In the genomic region with DNA sequence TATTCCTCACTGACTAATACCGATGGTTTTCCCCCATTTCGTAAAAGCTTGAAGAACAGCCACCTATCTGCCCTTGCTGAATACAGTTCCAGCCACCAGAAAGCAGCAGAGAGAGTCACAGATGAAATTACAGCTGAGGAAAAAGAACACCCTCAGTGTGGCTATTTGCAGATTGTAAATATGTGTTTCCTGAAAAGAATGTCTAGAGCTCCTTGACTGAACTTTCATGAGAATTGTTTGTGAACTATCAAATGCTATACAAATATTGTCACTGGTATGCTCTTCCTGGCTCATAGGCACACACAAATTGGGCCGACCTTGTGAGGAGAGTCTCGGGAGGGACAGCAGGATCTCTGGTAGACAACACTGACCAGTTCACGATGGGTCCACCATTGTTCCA, we compare ENCODE assay signal across 1 cellular context.
TF ChIP-seq lines count a peak whose summit lies in the region.

No MANE protein-coding gene starts in this region.

TF ChIP-seq in GM23338, 12 proteins besides CTCF, POLR2A, EP300 and RAD21 (continued from another document):
- TF ChIP-seq NANOG (IDR thresholded peaks at IDR 0.05; ENCODE audit: borderline replicate concordance) (no peak), JUNB (IDR thresholded peaks at IDR 0.05; ENCODE audit: unreplicated experiment) (no peak), STAT1 (IDR thresholded peaks at IDR 0.05; ENCODE audit: unreplicated experiment) (no peak)
- TF ChIP-seq, protein P1, sequence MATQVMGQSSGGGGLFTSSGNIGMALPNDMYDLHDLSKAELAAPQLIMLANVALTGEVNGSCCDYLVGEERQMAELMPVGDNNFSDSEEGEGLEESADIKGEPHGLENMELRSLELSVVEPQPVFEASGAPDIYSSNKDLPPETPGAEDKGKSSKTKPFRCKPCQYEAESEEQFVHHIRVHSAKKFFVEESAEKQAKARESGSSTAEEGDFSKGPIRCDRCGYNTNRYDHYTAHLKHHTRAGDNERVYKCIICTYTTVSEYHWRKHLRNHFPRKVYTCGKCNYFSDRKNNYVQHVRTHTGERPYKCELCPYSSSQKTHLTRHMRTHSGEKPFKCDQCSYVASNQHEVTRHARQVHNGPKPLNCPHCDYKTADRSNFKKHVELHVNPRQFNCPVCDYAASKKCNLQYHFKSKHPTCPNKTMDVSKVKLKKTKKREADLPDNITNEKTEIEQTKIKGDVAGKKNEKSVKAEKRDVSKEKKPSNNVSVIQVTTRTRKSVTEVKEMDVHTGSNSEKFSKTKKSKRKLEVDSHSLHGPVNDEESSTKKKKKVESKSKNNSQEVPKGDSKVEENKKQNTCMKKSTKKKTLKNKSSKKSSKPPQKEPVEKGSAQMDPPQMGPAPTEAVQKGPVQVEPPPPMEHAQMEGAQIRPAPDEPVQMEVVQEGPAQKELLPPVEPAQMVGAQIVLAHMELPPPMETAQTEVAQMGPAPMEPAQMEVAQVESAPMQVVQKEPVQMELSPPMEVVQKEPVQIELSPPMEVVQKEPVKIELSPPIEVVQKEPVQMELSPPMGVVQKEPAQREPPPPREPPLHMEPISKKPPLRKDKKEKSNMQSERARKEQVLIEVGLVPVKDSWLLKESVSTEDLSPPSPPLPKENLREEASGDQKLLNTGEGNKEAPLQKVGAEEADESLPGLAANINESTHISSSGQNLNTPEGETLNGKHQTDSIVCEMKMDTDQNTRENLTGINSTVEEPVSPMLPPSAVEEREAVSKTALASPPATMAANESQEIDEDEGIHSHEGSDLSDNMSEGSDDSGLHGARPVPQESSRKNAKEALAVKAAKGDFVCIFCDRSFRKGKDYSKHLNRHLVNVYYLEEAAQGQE (IDR thresholded peaks at IDR 0.05; ENCODE audit: unreplicated experiment): no peak
TF ChIP-seq in GM23338: peak in this region for 0.
